ENCODE assay signal across 16 cellular contexts in the genomic region with DNA sequence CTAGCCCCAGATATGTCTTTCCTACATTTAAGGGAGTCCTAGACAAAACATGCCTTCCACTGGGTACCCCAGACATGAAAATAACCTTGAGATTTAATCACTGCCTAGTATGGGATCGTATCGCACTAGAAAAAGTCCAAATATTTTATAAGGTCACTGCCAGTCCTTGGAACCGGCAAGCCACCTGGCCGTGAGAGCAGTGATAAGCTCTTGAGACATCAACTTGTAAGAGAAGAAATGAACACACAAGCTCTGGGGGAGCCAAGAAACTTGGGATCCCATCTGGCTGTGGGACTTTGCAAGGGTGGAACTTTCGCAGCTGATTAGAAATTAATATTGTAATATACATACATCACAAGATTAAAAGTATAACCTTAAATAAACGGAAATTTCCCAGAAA. TPM values are rescaled to one million over a fixed set of nuclear protein-coding genes. Genes with fewer than 3 reads are reported as not detected.
A peak's percentile ranks its signal among the peaks of the same experiment; 100 is the strongest.
DNase-seq lines count a peak whose midpoint lies in the region; ATAC-seq and TF ChIP-seq lines count a peak whose summit lies in the region.
"Had no signal": no experiment of that assay in that cellular context is flagged by ENCODE, and none has a peak within 500 bp of the region (broad histone marks: within the 10 kb centered on the region; RNA-seq: fewer than 3 reads in every experiment).

No MANE protein-coding gene starts in this region.

- DNase-seq in A673 (ENCODE audit: low spot score) (no peak), RWPE1 (ENCODE audit: low spot score) (no peak), foreskin keratinocyte (no peak), NCI-H524 (lab: John Stamatoyannopoulos, UW) (no peak)
- DNase-seq: Caco-2; CD4-positive, alpha-beta T cell; GOT3; MV-4-11; NCI-H1694 treated with DMSO at 0.1 percent for 48 hours; NCI-H748 treated with DMSO at 0.1 percent for 48 hours; NK-92 treated with Interleukin-12 subunit alpha and Interleukin-12 subunit beta, amount 100 ng/mL, for 24 hours; SIG-M5 had no signal

- H3K9ac ChIP-seq in skeletal muscle satellite cell (ENCODE audit: low read depth, low read length): no peak overlapping the region

- intact Hi-C loops in A673 (cut with micrococcal nuclease; ENCODE audit: unreplicated experiment): no loop called here

- BruUV-seq in A673 (replicated peaks; lab: Mats Ljungman, UMichigan): no TSS peak

- H3K4me2 ChIP-seq in skeletal muscle satellite cell (ENCODE audit: low read length): peak overlapping the region; percentile 44

- H3K4me3 ChIP-seq in A673 (ENCODE audit: low read depth, low read length, poor library complexity, severe bottlenecking) (no peak overlapping the region), skeletal muscle satellite cell (ENCODE audit: low read length) (no peak overlapping the region)
- H3K4me3 ChIP-seq: K562 had no signal

- ATAC-seq in foreskin keratinocyte (no peak), GM21423 (IDR thresholded peaks at IDR 0.05; ENCODE audit: unreplicated experiment) (no peak), GM18907 (IDR thresholded peaks at IDR 0.05; ENCODE audit: unreplicated experiment) (no peak)
- ATAC-seq: K562 had no signal

- H3K9me3 ChIP-seq in A673 (ENCODE audit: low read depth, low read length, poor library complexity, severe bottlenecking) (no peaks in the 10 kb centered on the region), skeletal muscle satellite cell (replicated peaks; ENCODE audit: low read length) (no peaks in the 10 kb centered on the region)
- H3K9me3 ChIP-seq: Caco-2 had no signal

- H3K27ac ChIP-seq in A673 (ENCODE audit: low read depth, low read length, poor library complexity, severe bottlenecking): peak overlapping the region; percentile 3
- H3K27ac ChIP-seq in RWPE1: peak overlapping the region; percentile 91
- peak overlapping the region; percentile 79 for H3K27ac ChIP-seq in foreskin keratinocyte

- H3K27me3 ChIP-seq in A673 (replicated peaks; ENCODE audit: insufficient read depth, low read depth, low read length, poor library complexity) (no peaks in the 10 kb centered on the region), foreskin keratinocyte (no peaks in the 10 kb centered on the region), skeletal muscle satellite cell (ENCODE audit: control insufficient read depth, insufficient read depth, low read length) (no peaks in the 10 kb centered on the region)

- H3K36me3 ChIP-seq in A673 (ENCODE audit: insufficient read depth, low read length, poor library complexity, severe bottlenecking) (peaks cover 12% of the 10 kb centered on the region), skeletal muscle satellite cell (ENCODE audit: insufficient read depth, low read length) (peaks cover 7% of the 10 kb centered on the region)

- POLR2A ChIA-PET in A673 (lab: Charles Lee; ENCODE audit: low non-redundant PET) (no interaction called here), RWPE1 (lab: Yijun Ruan, JAX; ENCODE audit: low non-redundant PET) (no interaction called here)

- CTCF ChIA-PET in A673 (lab: Charles Lee): interaction anchor here (1.4 kb wide), 1 partner anchor 18 kb away, joined by 3 read pairs; no protein-coding TSS in a partner anchor
- CTCF ChIA-PET in RWPE1 (lab: Yijun Ruan, JAX): interaction anchor here (0.6 to 1.2 kb wide), 3 partner anchors 19 to 275 kb away, joined by 3 to 4 read pairs (median 3); no protein-coding TSS in a partner anchor

- TF ChIP-seq CTCF in A673 (conservative IDR thresholded peaks at IDR 0.05; ENCODE audit: low read depth, low read length) (no peak), RWPE1 (conservative IDR thresholded peaks at IDR 0.05; ENCODE audit: low read depth) (no peak), foreskin keratinocyte (conservative IDR thresholded peaks at IDR 0.05) (no peak)

- H3K4me1 ChIP-seq in A673 (ENCODE audit: insufficient read depth, low read length, poor library complexity, severe bottlenecking): peaks cover 78% of the 10 kb centered on the region
- peaks cover 30% of the 10 kb centered on the region for H3K4me1 ChIP-seq in foreskin keratinocyte
- peaks cover 50% of the 10 kb centered on the region for H3K4me1 ChIP-seq in skeletal muscle satellite cell (ENCODE audit: control insufficient read depth, insufficient read depth, low read length)

RNA-seq across cellular contexts. Expression of a gene that starts 21.5 kb away (rescaled TPM):
- total RNA-seq in A673 (2021) (194 and 202 TPM in 2 replicates), foreskin keratinocyte (57.7 and 62.5 TPM in 2 replicates)
- 11.2 and 11.5 TPM in 2 replicates for polyA plus RNA-seq in foreskin keratinocyte
- 6.8 and 9.4 TPM in 2 replicates for total RNA-seq in skeletal muscle satellite cell (2012; rRNA removed)
- total RNA-seq: CD4-positive, alpha-beta T cell had no signal
- polyA plus RNA-seq: K562 had no signal

Comparison
In these comparisons a context has a peak if more than half of its experiments do, and no peak if none do; other contexts are left out.
1. H3K27ac ChIP-seq: peak in every context shown above with its lines; median percentile 91 in RWPE1; 79 in foreskin keratinocyte; 3 in A673.